In the genomic region with DNA sequence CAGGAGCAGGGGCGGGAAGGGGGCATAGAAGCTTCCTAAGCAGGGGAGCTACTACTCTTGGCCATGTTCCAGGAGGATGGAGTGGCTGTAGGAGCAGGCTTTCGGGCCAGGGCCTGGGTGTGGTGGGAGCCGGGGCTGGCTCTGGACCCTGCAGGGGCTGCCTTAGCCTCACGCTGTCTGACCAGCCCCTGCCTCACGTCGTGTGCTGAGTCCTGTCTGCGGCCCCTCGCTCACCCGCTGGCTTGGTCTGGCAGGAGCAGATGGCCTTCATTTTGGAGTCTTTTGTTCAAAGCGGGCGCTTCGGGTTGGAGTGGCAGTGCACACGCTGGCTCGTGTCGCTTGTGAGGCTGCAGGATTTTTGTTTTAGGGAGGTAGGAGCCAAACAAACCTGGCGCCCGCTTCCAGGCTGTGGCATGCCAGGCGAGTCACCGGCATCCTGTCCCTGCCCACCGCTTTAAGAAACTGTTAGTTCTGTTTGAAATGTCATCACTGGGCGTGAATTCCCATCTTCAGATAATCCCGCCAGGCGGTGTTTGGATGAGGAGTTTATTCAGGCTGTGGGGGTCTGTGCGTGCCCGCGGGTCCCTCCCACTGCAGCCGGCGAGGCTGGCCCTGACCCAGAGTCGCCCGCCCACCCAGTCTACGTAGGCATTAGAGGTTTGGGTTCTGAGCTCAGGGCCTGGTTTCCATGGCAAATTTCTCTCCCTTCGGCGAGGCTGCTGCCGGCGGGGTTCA, we compare ENCODE assay signal across 16 cellular contexts.
DNase-seq lines count a peak whose midpoint lies in the region; ATAC-seq lines count a peak whose summit lies in the region.
"Had no signal": no experiment of that assay in that cellular context is flagged by ENCODE, and none has a peak within 500 bp of the region (broad histone marks: within the 10 kb centered on the region; RNA-seq: fewer than 3 reads in every experiment).

No MANE protein-coding gene starts in this region.

- no peak for ATAC-seq in HG03521 (IDR thresholded peaks at IDR 0.05; ENCODE audit: unreplicated experiment)
- ATAC-seq: activated T-helper 17 cell treated with anti-CD3 and anti-CD28 coated beads, Interleukin-2, amount 50 U/mL, for 72 hours; body of pancreas had no signal

- intact Hi-C loops in posterior cingulate gyrus (cut with DNase I): no loop called here

- DNase-seq in ELR (ENCODE audit: low read depth): peak; percentile 45
- peak; percentile 67 for DNase-seq in NCI-H2227 treated with DMSO at 0.1 percent for 48 hours (lab: John Stamatoyannopoulos, UW)
- DNase-seq in cerebellum (ENCODE audit: low spot score): peak; percentile 88
- peak in 7 of 10 donors; percentile 46 to 93 (median 72) for DNase-seq in posterior cingulate gyrus
- no peak for DNase-seq in COLO829 (ENCODE audit: low spot score)
- DNase-seq in HuH-7 (ENCODE audit: low spot score): no peak
- no peak for DNase-seq in HPDE6-E6E7 (ENCODE audit: extremely low spot score)
- DNase-seq: activated CD4-positive, alpha-beta memory T cell treated with anti-CD3 and anti-CD28 coated beads, Interleukin-2, amount 10 ng/mL, durations not matched to agents 7 days and 5 days; body of pancreas; kidney glomerular epithelial cell; NCI-H2081 treated with DMSO at 0.1 percent for 48 hours; SJCRH30; stimulated activated CD4-positive, alpha-beta T cell treated with anti-CD3 and anti-CD28 coated beads, Interleukin-2, amount 100 ng/mL, for 24 hours; stimulated activated CD8-positive, alpha-beta memory T cell treated with anti-CD3 and anti-CD28 coated beads, Interleukin-4, amount 100 ng/mL, for 48 hours had no signal

Comparison
In these comparisons a context has a peak if more than half of its experiments do, and no peak if none do; other contexts are left out.
1. DNase-seq: peak in ELR (single experiment), NCI-H2227 treated with DMSO at 0.1 percent for 48 hours (single experiment), cerebellum (single experiment) and posterior cingulate gyrus (7 of 10); none in COLO829 (single experiment), HuH-7 (single experiment) and HPDE6-E6E7 (single experiment).